ENCODE assay signal across 1 cellular context in genomic region chr1:209406111-209406654, GRCh38.
TF ChIP-seq lines count a peak whose summit lies in the region.

No MANE protein-coding gene starts in this region.

TF ChIP-seq in HepG2, 621 proteins besides CTCF, POLR2A, EP300 and RAD21:
- TF ChIP-seq THRA (CRISPR knock-in tag; IDR thresholded peaks at IDR 0.05; ENCODE audit: borderline replicate concordance) (no peak), MNT (IDR thresholded peaks at IDR 0.05) (peak; percentile 73), ISX (CRISPR knock-in tag; conservative IDR thresholded peaks at IDR 0.05) (no peak)
